ENCODE assay signal across 17 cellular contexts in genomic region chr15:70251246-70251990, GRCh38.
DNase-seq lines count a peak whose midpoint lies in the region; ATAC-seq, FAIRE-seq and TF ChIP-seq lines count a peak whose summit lies in the region.
"Had no signal": no experiment of that assay in that cellular context is flagged by ENCODE, and none has a peak within 500 bp of the region (broad histone marks: within the 10 kb centered on the region; RNA-seq: fewer than 3 reads in every experiment).

No MANE protein-coding gene starts in this region.

- H3K36me3 ChIP-seq in bronchial epithelial cell (ENCODE audit: control insufficient read depth, insufficient read depth, low read length) (no peaks in the 10 kb centered on the region), osteoblast (ENCODE audit: insufficient read depth, low read length) (no peaks in the 10 kb centered on the region)
- H3K36me3 ChIP-seq: pancreas, tibial nerve had no signal

- H3K4me3 ChIP-seq in bronchial epithelial cell (ENCODE audit: low read depth, low read length) (no peak overlapping the region), osteoblast (ENCODE audit: insufficient read depth, low read length) (no peak overlapping the region)
- H3K4me3 ChIP-seq: pancreas, tibial nerve had no signal

- H3K18ac ChIP-seq in H9 (ENCODE audit: insufficient read length, low read depth, low read length) = no peak overlapping the region

- no peak for FAIRE-seq in bronchial epithelial cell (lab: Jason Lieb, UNC)
- FAIRE-seq: pancreas had no signal

- H2BK120ac ChIP-seq in H9 (ENCODE audit: low read depth, low read length, poor library complexity, severe bottlenecking) = no peak overlapping the region

- H2BK12ac ChIP-seq in H9 (ENCODE audit: insufficient read length, low read depth, low read length) = no peak overlapping the region

- ATAC-seq in HG03175 (IDR thresholded peaks at IDR 0.05; ENCODE audit: unreplicated experiment) = no peak

- H3T11ph ChIP-seq in H9 (ENCODE audit: low read length) = no peak overlapping the region

- H2BK5ac ChIP-seq in H9 (ENCODE audit: insufficient read length, low read length) = no peak overlapping the region

- H4K5ac ChIP-seq in H9 (ENCODE audit: insufficient read length, low read depth, low read length) = no peak overlapping the region

- H2AFZ ChIP-seq in H9 (ENCODE audit: low read length) (no peak overlapping the region), osteoblast (ENCODE audit: low read length) (no peak overlapping the region)

- H2AK5ac ChIP-seq in H9 (ENCODE audit: insufficient read length, low read length) = no peak overlapping the region

- no peak overlapping the region for H3K56ac ChIP-seq in H9 (ENCODE audit: insufficient read length, low read depth, low read length)

- H3K4me1 ChIP-seq in H9 (ENCODE audit: insufficient read depth, low read length) = no peaks in the 10 kb centered on the region
- no peaks in the 10 kb centered on the region for H3K4me1 ChIP-seq in osteoblast (ENCODE audit: insufficient read depth, low read length)
- H3K4me1 ChIP-seq: pancreas had no signal

- peak overlapping the region in 2 of 3 experiments; percentile 14 to 59; a peak in 2 of 7 replicates for H3K27ac Mint-ChIP-seq in H9

- no peaks in the 10 kb centered on the region for H3K9me3 ChIP-seq in H9 (ENCODE audit: control insufficient read depth, low read depth, low read length)
- H3K9me3 ChIP-seq in osteoblast (ENCODE audit: low read depth, low read length) = no peaks in the 10 kb centered on the region
- H3K9me3 ChIP-seq: pancreas, tibial nerve had no signal

- H3K79me1 ChIP-seq in H9 (ENCODE audit: insufficient read depth, low read depth, low read length, poor library complexity, severe bottlenecking) = no peaks in the 10 kb centered on the region

- DNase-seq in DMS153 (lab: John Stamatoyannopoulos, UW) (peak; percentile 42), H9 (no peak), bronchial epithelial cell (ENCODE audit: low read depth) (peak; percentile 31), osteoblast (ENCODE audit: insufficient read length, low spot score, missing footprints) (peak; percentile 42), Ammon's horn (ENCODE audit: low spot score) (no peak), NCI-H82 (lab: John Stamatoyannopoulos, UW) (no peak)
- DNase-seq: activated CD4-positive, CD25-positive, alpha-beta regulatory T cell; activated CD8-positive, alpha-beta memory T cell treated with anti-CD3 and anti-CD28 coated beads for 24 hours; AML-193; amniotic stem cell; GOT3; hippocampal formation; kidney glomerular epithelial cell; pancreas; T-cell had no signal

- H3K9ac ChIP-seq in H9 (ENCODE audit: extremely low read depth, insufficient read length, low read length) = no peak overlapping the region

- WGBS in H9 (ENCODE audit: extremely low coverage, insufficient read length, low lambda C conversion rate) = no CpG with 5 or more reads among the region's 11 CpGs

- H3K14ac ChIP-seq in H9 (ENCODE audit: insufficient read depth, low read length) = no peak overlapping the region

- H2BK15ac ChIP-seq in H9 (ENCODE audit: low read depth, low read length) = no peak overlapping the region

- no peaks in the 10 kb centered on the region for H3K23me2 ChIP-seq in H9 (ENCODE audit: insufficient read length, low read depth, low read length, poor library complexity, severe bottlenecking)

- no peak overlapping the region for H4K91ac ChIP-seq in H9 (ENCODE audit: insufficient read length, low read depth, low read length)

- H3K36me3 Mint-ChIP-seq in H9 (ENCODE audit: insufficient read depth in 1 of 3, low read depth in 3 of 3) = no peaks in the 10 kb centered on the region
- H3K36me3 Mint-ChIP-seq: T-cell had no signal

- no peak overlapping the region for H2BK20ac ChIP-seq in H9 (ENCODE audit: low read depth, low read length, poor library complexity, severe bottlenecking)

- H3K4ac ChIP-seq in H9 (ENCODE audit: low read depth, low read length) = no peak overlapping the region

- no peaks in the 10 kb centered on the region for H3K79me2 ChIP-seq in H9 (ENCODE audit: insufficient read depth, low read length)
- H3K79me2 ChIP-seq in osteoblast (ENCODE audit: insufficient read depth, low read length) = no peaks in the 10 kb centered on the region

- H3K27me3 Mint-ChIP-seq in H9 (ENCODE audit: low read depth) = peaks cover 6% of the 10 kb centered on the region
- H3K27me3 Mint-ChIP-seq: T-cell had no signal

- no peak for TF ChIP-seq CTCF in H9 (conservative IDR thresholded peaks at IDR 0.05)
- TF ChIP-seq CTCF in bronchial epithelial cell (IDR thresholded peaks at IDR 0.05; ENCODE audit: insufficient read depth, low read length, severe bottlenecking) = no peak
- TF ChIP-seq CTCF in osteoblast (IDR thresholded peaks at IDR 0.05; ENCODE audit: extremely low read depth, low read depth, low read length) = no peak

- H4K20me1 ChIP-seq in H9 (ENCODE audit: control insufficient read depth, insufficient read depth, insufficient read length) (no peaks in the 10 kb centered on the region), osteoblast (ENCODE audit: insufficient read depth, low read length) (no peaks in the 10 kb centered on the region)

- H3K23ac ChIP-seq in H9 (ENCODE audit: insufficient read length, low read depth, low read length) = no peak overlapping the region

- H4K8ac ChIP-seq in H9 (replicated peaks; ENCODE audit: insufficient read length, low read depth, low read length) = no peak overlapping the region

- no peaks in the 10 kb centered on the region for H3K9me3 Mint-ChIP-seq in H9

- H3K4me2 ChIP-seq in H9 (ENCODE audit: insufficient read depth, insufficient read length, low read length) (no peak overlapping the region), osteoblast (ENCODE audit: insufficient read depth, low read length) (no peak overlapping the region)

- peaks cover 24 to 52% of the 10 kb centered on the region in 2 experiments for H3K4me1 Mint-ChIP-seq in H9

- H3K27me3 ChIP-seq in H9 (ENCODE audit: insufficient read depth, low read length) = no peaks in the 10 kb centered on the region
- peaks cover 4% of the 10 kb centered on the region for H3K27me3 ChIP-seq in bronchial epithelial cell (ENCODE audit: control insufficient read depth, insufficient read depth, low read length)
- H3K27me3 ChIP-seq in osteoblast (ENCODE audit: insufficient read depth, low read length) = peaks cover 5% of the 10 kb centered on the region
- H3K27me3 ChIP-seq: pancreas, tibial nerve had no signal

- no peak overlapping the region for H3K27ac ChIP-seq in H9 (ENCODE audit: insufficient read length, low read depth, low read length)
- no peak overlapping the region for H3K27ac ChIP-seq in osteoblast (ENCODE audit: low read depth, low read length)
- H3K27ac ChIP-seq: pancreas, tibial nerve had no signal

- H3K4me3 Mint-ChIP-seq in H9 = no peak overlapping the region
- H3K4me3 Mint-ChIP-seq: T-cell had no signal

Comparison
In these comparisons a context has a peak if more than half of its experiments do, and no peak if none do; other contexts are left out.
1. DNase-seq: peak in DMS153 (single experiment), bronchial epithelial cell (single experiment) and osteoblast (single experiment); none in H9 (single experiment), Ammon's horn (single experiment) and NCI-H82 (single experiment).